Comparison of ENCODE assay signal across 7 cellular contexts in the genomic region with DNA sequence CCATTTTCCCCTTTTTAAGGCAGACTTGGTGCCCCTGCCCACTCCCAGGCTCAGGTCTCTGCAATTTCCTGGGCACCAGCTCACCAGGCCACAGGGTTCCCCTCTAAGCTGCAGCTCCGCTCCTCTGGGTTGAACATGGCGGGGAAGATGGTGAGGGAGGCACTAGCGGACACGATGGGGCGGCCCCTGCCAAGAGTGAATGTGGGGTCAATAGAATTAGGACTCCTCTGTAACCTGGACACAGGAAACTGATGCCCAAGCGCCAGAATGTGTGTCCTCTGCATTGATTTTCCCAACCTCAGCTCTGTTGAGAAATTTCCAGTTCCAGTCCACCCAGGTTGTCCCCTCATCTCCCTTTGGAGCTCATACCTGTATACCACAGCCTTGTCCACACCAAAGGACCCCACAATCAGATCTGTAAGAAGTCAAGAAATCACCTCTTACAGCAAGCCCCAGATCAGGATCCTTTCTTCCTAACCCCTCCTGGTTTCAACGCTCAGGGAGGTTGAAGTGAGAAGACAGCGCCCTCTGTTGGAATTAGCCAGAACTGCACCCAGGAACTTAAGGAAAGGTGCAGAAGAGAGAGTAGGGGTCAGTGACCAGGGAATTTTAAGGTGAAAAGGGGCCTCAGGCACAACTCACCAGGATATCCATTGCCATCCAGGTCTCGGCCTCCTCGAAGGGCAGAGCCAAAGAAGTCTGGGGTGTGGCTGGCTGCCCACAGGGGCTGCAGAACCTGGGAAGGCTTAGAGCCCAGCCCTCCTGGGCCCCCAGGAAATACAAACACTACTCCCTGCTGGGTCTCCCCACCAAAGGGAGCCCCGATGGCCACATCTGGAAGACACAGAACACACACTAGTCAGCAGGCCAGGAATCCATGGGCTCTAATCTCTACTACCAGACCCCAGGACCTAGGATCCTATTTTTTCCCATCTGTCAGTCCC. TPM values are rescaled to one million over a fixed set of nuclear protein-coding genes. Genes with fewer than 3 reads are reported as not detected.
DNase-seq lines count a peak whose midpoint lies in the region; FAIRE-seq and TF ChIP-seq lines count a peak whose summit lies in the region.

No MANE protein-coding gene starts in this region.

- DNase-seq in LoVo (ENCODE audit: low spot score), result peak; percentile 36
- DNase-seq in UCSD-AML1 (lab: John Stamatoyannopoulos, UW; ENCODE audit: unreplicated experiment), result peak; percentile 54
- DNase-seq in chondrocyte (ENCODE audit: low spot score), result no peak
- DNase-seq in mesothelial cell of epicardium (ENCODE audit: low spot score in 2 of 2, unreplicated experiment in 2 of 2), result peak in 1 of 2 experiments; percentile 70
- no peak for DNase-seq in suprapubic skin (ENCODE audit: low spot score in 2 of 2)
- DNase-seq in HK-2 (ENCODE audit: unreplicated experiment), result no peak

- 61% methylated on average over 11 of the region's 11 CpGs for WGBS in suprapubic skin

- H3K9me3 Mint-ChIP-seq in chondrocyte (ENCODE audit: low read depth) (no peaks in the 10 kb centered on the region), mesothelial cell of epicardium (no peaks in the 10 kb centered on the region)

- H3K27me3 Mint-ChIP-seq in chondrocyte (ENCODE audit: low read depth) (no peaks in the 10 kb centered on the region), mesothelial cell of epicardium (ENCODE audit: low read depth) (no peaks in the 10 kb centered on the region)

- no peak for TF ChIP-seq EP300 in suprapubic skin (IDR thresholded peaks at IDR 0.05)

- H3K27ac Mint-ChIP-seq in chondrocyte (ENCODE audit: unreplicated experiment) (no peak overlapping the region), mesothelial cell of epicardium (no peak overlapping the region)

- H3K27ac ChIP-seq in suprapubic skin, result no peak overlapping the region

- H3K9me3 ChIP-seq in suprapubic skin, result no peaks in the 10 kb centered on the region

- peaks cover 20% of the 10 kb centered on the region for H3K4me1 ChIP-seq in suprapubic skin

- peaks cover 94% of the 10 kb centered on the region for H3K36me3 ChIP-seq in suprapubic skin

- peak; percentile 63 for FAIRE-seq in G401.6 (lab: Jason Lieb, UNC)

- peaks cover under 1% of the 10 kb centered on the region for H3K4me1 Mint-ChIP-seq in chondrocyte (ENCODE audit: low read depth)
- no peaks in the 10 kb centered on the region for H3K4me1 Mint-ChIP-seq in mesothelial cell of epicardium

- H3K27me3 ChIP-seq in suprapubic skin, result no peaks in the 10 kb centered on the region

- peak; percentile 95 for TF ChIP-seq CTCF in chondrocyte (IDR thresholded peaks at IDR 0.05)
- peak; percentile 99 for TF ChIP-seq CTCF in mesothelial cell of epicardium (IDR thresholded peaks at IDR 0.05; ENCODE audit: unreplicated experiment)
- peak; percentile 79 to 96 for TF ChIP-seq CTCF in suprapubic skin (IDR thresholded peaks at IDR 0.05)

- H3K4me3 Mint-ChIP-seq in chondrocyte (ENCODE audit: unreplicated experiment) (no peak overlapping the region), mesothelial cell of epicardium (no peak overlapping the region)

- H3K36me3 Mint-ChIP-seq in chondrocyte (ENCODE audit: low read depth) (peaks cover 37% of the 10 kb centered on the region), mesothelial cell of epicardium (peaks cover 43% of the 10 kb centered on the region)

- TF ChIP-seq POLR2A in suprapubic skin (IDR thresholded peaks at IDR 0.05), result no peak

- no peak overlapping the region for H3K4me3 ChIP-seq in suprapubic skin

RNA-seq across cellular contexts. Expression of a gene that starts 14.7 kb away (rescaled TPM):
- total RNA-seq in chondrocyte, result 121 to 160 TPM (median 152 TPM) in 3 replicates
- total RNA-seq in mesothelial cell of epicardium, result 60.7 to 71.9 TPM (median 65.3 TPM) in 3 replicates
- 10 to 100 TPM; 16.3 to 36.4 (median 24.8) TPM for total RNA-seq in suprapubic skin

RNA-seq across cellular contexts. Expression of a gene that starts 19.8 kb away (rescaled TPM):
- total RNA-seq in chondrocyte, result 5.5 to 6.8 TPM (median 6.4 TPM) in 3 replicates
- 30.5 to 35.4 TPM (median 34.2 TPM) in 3 replicates for total RNA-seq in mesothelial cell of epicardium
- 100 to 1,000 TPM in 3 of 4 donors, 10 to 100 TPM in 1; 99.5 to 134 (median 113) TPM for total RNA-seq in suprapubic skin

RNA-seq across cellular contexts. Expression of a gene that starts 40.0 kb away (rescaled TPM):
- total RNA-seq in chondrocyte, result not detected in 3 replicates
- total RNA-seq in mesothelial cell of epicardium, result 0.18 to 0.32 TPM (median 0.24 TPM) in 3 replicates
- total RNA-seq in suprapubic skin, result 1 to 10 TPM in 1 of 4 donors, under 1 TPM in 3; 0.38 to 1.7 (median 0.73) TPM

Comparison
In these comparisons a context has a peak if more than half of its experiments do, and no peak if none do; other contexts are left out.
1. DNase-seq: peak in LoVo (single experiment) and UCSD-AML1 (single experiment); none in chondrocyte (single experiment), suprapubic skin (0 of 2) and HK-2 (single experiment).
2. Peak in every context shown above with its lines, with median percentiles within 50 percentile points of each other: CTCF ChIP-seq.